8 cellular contexts compared by ENCODE assay signal in the genomic region with DNA sequence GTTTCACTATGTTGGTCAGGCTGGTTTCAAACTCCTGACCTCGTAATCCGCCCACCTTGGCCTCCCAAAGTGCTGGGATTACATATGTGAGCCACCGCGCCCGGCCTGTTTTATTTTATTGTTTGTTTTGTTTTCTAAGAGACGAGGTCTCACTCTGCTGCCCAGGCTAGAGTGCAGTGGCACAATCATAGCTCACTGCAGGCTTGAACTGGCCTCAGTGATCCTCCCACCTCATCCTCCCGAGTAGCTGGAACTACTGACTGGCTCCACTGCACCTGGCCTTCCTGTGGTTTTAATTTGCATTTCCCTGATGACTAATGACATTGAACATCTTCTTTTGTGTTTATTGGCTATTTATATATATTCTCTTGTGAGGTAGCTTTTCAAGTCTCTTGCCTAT. TPM values are rescaled to one million over a fixed set of nuclear protein-coding genes. Genes with fewer than 3 reads are reported as not detected.
DNase-seq lines count a peak whose midpoint lies in the region; ATAC-seq and TF ChIP-seq lines count a peak whose summit lies in the region.
"Not testable (repeated sequence)": the region's sequence is repeated elsewhere in the genome, so short reads cannot be mapped to it uniquely, and the experiment has no call there.

No MANE protein-coding gene starts in this region.

- peaks cover 26% of the 10 kb centered on the region for H3K4me1 ChIP-seq in KMS-11 (ENCODE audit: low read depth, poor library complexity, severe bottlenecking)

- peak overlapping the region; percentile 43; the same call in 1 of the 2 replicates for H2AFZ ChIP-seq in KMS-11 (ENCODE audit: low read depth)
- H2AFZ ChIP-seq in SU-DHL-6 (ENCODE audit: low read depth, low read length, severe bottlenecking): not testable (repeated sequence)

- not testable (repeated sequence) for H3K9me3 ChIP-seq in SU-DHL-6 (ENCODE audit: insufficient read depth, low read length)

- ATAC-seq in GM19035 (IDR thresholded peaks at IDR 0.05; ENCODE audit: unreplicated experiment) (peak; percentile 95), GM21576 (IDR thresholded peaks at IDR 0.05; ENCODE audit: unreplicated experiment) (peak; percentile 85), HG03045 (IDR thresholded peaks at IDR 0.05; ENCODE audit: unreplicated experiment) (peak; percentile 87)
- ATAC-seq in activated naive CD4-positive, alpha-beta T cell treated with anti-CD3 and anti-CD28 coated beads, Interleukin-2, amount 50 U/mL, for 72 hours: peak; percentile 95 to 99

- not testable (repeated sequence) for H3K9ac ChIP-seq in KMS-11; SU-DHL-6 (ENCODE audit: low read length)

- not testable (repeated sequence) for H3K9me3 Mint-ChIP-seq in activated naive CD4-positive, alpha-beta T cell treated with anti-CD3 and anti-CD28 coated beads, Interleukin-2, amount 50 U/mL, for 72 hours

- H3K4me3 ChIP-seq in GM06990 (replicated peaks; ENCODE audit: low read depth, low read length); KMS-11 (IDR thresholded peaks at IDR 0.05; ENCODE audit: insufficient read depth, low read depth, low read length); SU-DHL-6 (ENCODE audit: insufficient read depth, low read length, poor library complexity, severe bottlenecking): not testable (repeated sequence)

- not testable (repeated sequence) for H4K20me1 ChIP-seq in KMS-11 (ENCODE audit: insufficient read depth); SU-DHL-6 (ENCODE audit: low read depth, low read length)

- H3K4me2 ChIP-seq in KMS-11 (peak overlapping the region; percentile 35; the same call in 1 of the 2 replicates), SU-DHL-6 (ENCODE audit: low read depth, low read length, poor library complexity, severe bottlenecking) (peak overlapping the region; percentile 64)

- not testable (repeated sequence) for TF ChIP-seq CTCF in GM06990 (IDR thresholded peaks at IDR 0.05; ENCODE audit: insufficient read depth, low read length, poor library complexity, severe bottlenecking); KMS-11 (conservative IDR thresholded peaks at IDR 0.05; ENCODE audit: low read depth, low read length); SU-DHL-6 (IDR thresholded peaks at IDR 0.05; ENCODE audit: insufficient read depth, low read length, poor library complexity, severe bottlenecking)

- H3K9me2 ChIP-seq in SU-DHL-6 (replicated peaks; ENCODE audit: insufficient read depth, low read length): not testable (repeated sequence)

- peak overlapping the region in 1 of 2 donors; percentile 90 for H3K27ac Mint-ChIP-seq in activated naive CD4-positive, alpha-beta T cell treated with anti-CD3 and anti-CD28 coated beads, Interleukin-2, amount 50 U/mL, for 72 hours

- H3K27ac ChIP-seq in KMS-11: peak overlapping the region; percentile 56
- 0 out of 2 replicates have a peak overlapping the region, but pooled peaks have one; percentile 31 for H3K27ac ChIP-seq in SU-DHL-6 (ENCODE audit: low read depth, low read length)

- not testable (repeated sequence) for H3K79me2 ChIP-seq in KMS-11 (ENCODE audit: insufficient read depth, low read depth); SU-DHL-6 (ENCODE audit: insufficient read depth, low read length)

- not testable (repeated sequence) for H3K27me3 ChIP-seq in GM06990 (replicated peaks; ENCODE audit: control insufficient read depth, insufficient read depth, low read length); KMS-11 (ENCODE audit: insufficient read depth, low read depth); SU-DHL-6 (ENCODE audit: low read length)

- H3K36me3 ChIP-seq in GM06990 (ENCODE audit: control insufficient read depth, insufficient read depth, low read length); KMS-11 (ENCODE audit: insufficient read depth); SU-DHL-6 (ENCODE audit: low read length): not testable (repeated sequence)

- H3K36me3 Mint-ChIP-seq in activated naive CD4-positive, alpha-beta T cell treated with anti-CD3 and anti-CD28 coated beads, Interleukin-2, amount 50 U/mL, for 72 hours: not testable (repeated sequence)

- not testable (repeated sequence) for H3F3A ChIP-seq in SU-DHL-6 (ENCODE audit: insufficient read depth)

- peak; percentile 80 for DNase-seq in GM06990 (ENCODE audit: extremely low read depth, insufficient read length)
- DNase-seq in activated naive CD4-positive, alpha-beta T cell treated with anti-CD3 and anti-CD28 coated beads, Interleukin-2, amount 50 U/mL, for 72 hours (ENCODE audit: low spot score in 2 of 2): peak in 1 of 2 donors; percentile 51
- DNase-seq in stimulated activated CD4-positive, alpha-beta T cell treated with anti-CD3 and anti-CD28 coated beads, Interleukin-4, amount 100 ng/mL, for 24 hours: peak; percentile 44

RNA-seq across cellular contexts. Expression of a gene that starts 13.1 kb away (rescaled TPM):
- total RNA-seq in activated naive CD4-positive, alpha-beta T cell treated with anti-CD3 and anti-CD28 coated beads, Interleukin-2, amount 50 U/mL, for 72 hours: 10 to 100 TPM; 56.2 to 67.4 TPM

RNA-seq across cellular contexts. Expression of a gene that starts 47.9 kb away (rescaled TPM):
- total RNA-seq in activated naive CD4-positive, alpha-beta T cell treated with anti-CD3 and anti-CD28 coated beads, Interleukin-2, amount 50 U/mL, for 72 hours: 100 to 1,000 TPM; 159 TPM

RNA-seq across cellular contexts. Expression of a gene that starts 55.9 kb away (rescaled TPM):
- total RNA-seq in activated naive CD4-positive, alpha-beta T cell treated with anti-CD3 and anti-CD28 coated beads, Interleukin-2, amount 50 U/mL, for 72 hours: 100 to 1,000 TPM; 205 to 401 TPM
